ENCODE assay signal across 8 cellular contexts in genomic region chr20:46087161-46087560, GRCh38. TPM values are rescaled to one million over a fixed set of nuclear protein-coding genes. Genes with fewer than 3 reads are reported as not detected.
DNase-seq lines count a peak whose midpoint lies in the region; ATAC-seq and TF ChIP-seq lines count a peak whose summit lies in the region.

No MANE protein-coding gene starts in this region.

- H3K9ac ChIP-seq in BLaER1 treated with 17β-estradiol and CSF1 and Interleukin-3, amounts not matched to agents 10 nM and 100 nM: peak overlapping the region in 9 of 11 experiments; percentile 21 to 100 (median 98); a peak in 15 of 22 replicates

- H4K20me1 ChIP-seq in BLaER1 treated with 17β-estradiol and CSF1 and Interleukin-3, amounts not matched to agents 10 nM and 100 nM: peaks cover 69 to 74% (median 73%) of the 10 kb centered on the region in 11 experiments

- TF ChIP-seq CTCF in HL-60 (IDR thresholded peaks at IDR 0.05; ENCODE audit: insufficient read depth, low read length) (peak; percentile 1), adrenal gland (IDR thresholded peaks at IDR 0.05) (peak; percentile 16 to 53 (median 36))

- peaks cover 32 to 72% (median 54%) of the 10 kb centered on the region in 10 experiments for H3K4me1 ChIP-seq in BLaER1 treated with 17β-estradiol and CSF1 and Interleukin-3, amounts not matched to agents 10 nM and 100 nM
- peaks cover 30 to 74% of the 10 kb centered on the region in 2 donors for H3K4me1 ChIP-seq in adrenal gland (replicated peaks in 1 of 2)

- ATAC-seq in HG03095 (IDR thresholded peaks at IDR 0.05; ENCODE audit: unreplicated experiment): no peak
- no peak for ATAC-seq in GM18498 (IDR thresholded peaks at IDR 0.05; ENCODE audit: unreplicated experiment)

- H3K9me3 ChIP-seq in BLaER1 treated with 17β-estradiol and CSF1 and Interleukin-3, amounts not matched to agents 10 nM and 100 nM (replicated peaks in 1 of 11): no peaks in the 10 kb centered on the region
- H3K9me3 ChIP-seq in adrenal gland (replicated peaks in 1 of 3): no peaks in the 10 kb centered on the region

- H3K4me2 ChIP-seq in BLaER1 treated with 17β-estradiol and CSF1 and Interleukin-3, amounts not matched to agents 10 nM and 100 nM: peak overlapping the region; percentile 85 to 98 (median 93)

- H3K36me3 ChIP-seq in BLaER1 treated with 17β-estradiol and CSF1 and Interleukin-3, amounts not matched to agents 10 nM and 100 nM: peaks cover 0 to 17% (median 4%) of the 10 kb centered on the region in 11 experiments; a peak in 7 of 22 replicates
- H3K36me3 ChIP-seq in adrenal gland (replicated peaks in 1 of 2): no peaks in the 10 kb centered on the region

- no peaks in the 10 kb centered on the region for H3K27me3 ChIP-seq in BLaER1 treated with 17β-estradiol and CSF1 and Interleukin-3, amounts not matched to agents 10 nM and 100 nM
- H3K27me3 ChIP-seq in HL-60 (ENCODE audit: insufficient read depth, poor library complexity, severe bottlenecking) (no peaks in the 10 kb centered on the region), adrenal gland (no peaks in the 10 kb centered on the region)

- DNase-seq in HL-60 (ENCODE audit: low read depth in 1 of 2, low spot score in 1 of 2) (no peak), adrenal gland (peak in 1 of 7 donors; percentile 12), medulla oblongata (ENCODE audit: extremely low spot score) (peak; percentile 44), NOMO-1 treated with DMSO at 0.1 percent for 48 hours (lab: John Stamatoyannopoulos, UW; ENCODE audit: unreplicated experiment) (no peak), mesenteric fat pad (ENCODE audit: low spot score) (no peak)

- intact Hi-C loops in adrenal gland (cut with DNase I): loop anchor here in 1 of 2 donors (5.0 kb wide), 1 partner anchor 65 kb away; no protein-coding TSS in a partner anchor

- WGBS in adrenal gland, 4 donors: 44 to 55% (median 53%) methylated on average over 8 of the region's 8 CpGs

- TF ChIP-seq POLR2A in adrenal gland (IDR thresholded peaks at IDR 0.05): no peak

- H3K4me3 ChIP-seq in BLaER1 treated with 17β-estradiol and CSF1 and Interleukin-3, amounts not matched to agents 10 nM and 100 nM: 0 out of 20 replicates have a peak overlapping the region, but pooled peaks of 1 of the 10 experiments have one; percentile 90
- H3K4me3 ChIP-seq in HL-60 (replicated peaks; ENCODE audit: insufficient read depth, low read length) (no peak overlapping the region), adrenal gland (peak overlapping the region in 1 of 4 donors; percentile 5)

- no peak overlapping the region for H3K27ac ChIP-seq in BLaER1 treated with 17β-estradiol and CSF1 and Interleukin-3, amounts not matched to agents 10 nM and 100 nM
- no peak overlapping the region for H3K27ac ChIP-seq in HL-60 (replicated peaks)
- H3K27ac ChIP-seq in adrenal gland: peak overlapping the region in 3 of 5 donors; percentile 4 to 24 (median 13)

RNA-seq across cellular contexts. Expression of gene NCOA5, which starts 2.6 kb away (rescaled TPM):
- total RNA-seq in adrenal gland (10 to 100 TPM; 17.8 to 44.8 (median 26.0) TPM), mesenteric fat pad (23.3 TPM)
- 10 to 100 TPM; 18.7 to 24.8 (median 19.0) TPM for polyA plus RNA-seq in adrenal gland

RNA-seq across cellular contexts. Expression of gene CD40, which starts 31.0 kb away (rescaled TPM):
- total RNA-seq in adrenal gland (10 to 100 TPM in 3 of 8 donors, 1 to 10 TPM in 5; 4.5 to 13.5 (median 9.4) TPM), mesenteric fat pad (17.3 TPM)
- 10 to 100 TPM in 2 of 3 donors, 1 to 10 TPM in 1; 6.8 to 20.5 (median 13.1) TPM for polyA plus RNA-seq in adrenal gland

RNA-seq across cellular contexts. Expression of gene SLC12A5, which starts 58.1 kb away (rescaled TPM):
- total RNA-seq in adrenal gland: 10 to 100 TPM in 5 of 8 donors, 1 to 10 TPM in 2, under 1 TPM in 1; 0.30 to 24.5 (median 14.5) TPM
- polyA plus RNA-seq in adrenal gland: 100 to 1,000 TPM in 2 of 3 donors, 10 to 100 TPM in 1; 15.0 to 121 (median 120) TPM
- total RNA-seq in mesenteric fat pad: 1.7 TPM

Comparison
In these comparisons a context has a peak if more than half of its experiments do, and no peak if none do; other contexts are left out.
1. H3K27ac ChIP-seq: peak in adrenal gland (3 of 5); none in BLaER1 treated with 17β-estradiol and CSF1 and Interleukin-3, amounts not matched to agents 10 nM and 100 nM (0 of 11) and HL-60 (single experiment).